In genomic region chr17:65455972-65456343, GRCh38 we compare ENCODE assay signal across 9 cellular contexts.
A peak's percentile ranks its signal among the peaks of the same experiment; 100 is the strongest.
DNase-seq lines count a peak whose midpoint lies in the region; ATAC-seq and TF ChIP-seq lines count a peak whose summit lies in the region.
"Had no signal": no experiment of that assay in that cellular context is flagged by ENCODE, and none has a peak within 500 bp of the region (broad histone marks: within the 10 kb centered on the region; RNA-seq: fewer than 3 reads in every experiment).

No MANE protein-coding gene starts in this region.

- no peak for TF ChIP-seq EP300 in ovary (IDR thresholded peaks at IDR 0.05)

- H3K4me1 ChIP-seq in RWPE2 (ENCODE audit: insufficient read depth, poor library complexity, severe bottlenecking) (peaks cover 4% of the 10 kb centered on the region), ovary (ENCODE audit: insufficient read depth) (peaks cover 1% of the 10 kb centered on the region)

- TF ChIP-seq CTCF in GM12872 (IDR thresholded peaks at IDR 0.05; ENCODE audit: insufficient read depth, low read depth, low read length) = 0 out of 3 replicates have a peak, but pooled peaks have one; percentile 12
- peak; percentile 34 for TF ChIP-seq CTCF in RWPE2 (IDR thresholded peaks at IDR 0.05; ENCODE audit: poor library complexity, severe bottlenecking)
- no peak for TF ChIP-seq CTCF in ovary (IDR thresholded peaks at IDR 0.05)

- no peak for ATAC-seq in RWPE2 (ENCODE audit: low read depth)
- no peak for ATAC-seq in HG02973 (IDR thresholded peaks at IDR 0.05; ENCODE audit: unreplicated experiment)

- H3K27me3 ChIP-seq in RWPE2 (ENCODE audit: insufficient read depth, poor library complexity, severe bottlenecking) (no peaks in the 10 kb centered on the region), ovary (no peaks in the 10 kb centered on the region)

- H3K4me3 ChIP-seq in RWPE2 (ENCODE audit: severe bottlenecking) (no peak overlapping the region), ovary (no peak overlapping the region)

- TF ChIP-seq POLR2A in ovary (IDR thresholded peaks at IDR 0.05) = no peak

- H3K9me3 ChIP-seq in RWPE2 (ENCODE audit: severe bottlenecking) = no peaks in the 10 kb centered on the region
- H3K9me3 ChIP-seq in ovary = no peaks in the 10 kb centered on the region

- H3K36me3 ChIP-seq in RWPE2 (ENCODE audit: low read depth) = no peaks in the 10 kb centered on the region
- H3K36me3 ChIP-seq in ovary = no peaks in the 10 kb centered on the region

- H3K27ac ChIP-seq in RWPE2 (ENCODE audit: poor library complexity, severe bottlenecking) (no peak overlapping the region), ovary (no peak overlapping the region)

- 32 to 44% (median 40%) methylated on average over 7 of the region's 7 CpGs for WGBS in ovary, 3 donors

- no peak for DNase-seq in RWPE2 (ENCODE audit: low spot score)
- DNase-seq in fibroblast of gingiva (ENCODE audit: low read depth) = peak; percentile 16
- peak in 3 of 5 donors; percentile 15 to 30 (median 22) for DNase-seq in ovary
- no peak for DNase-seq in DMS114 treated with DMSO at 0.1 percent for 48 hours (lab: John Stamatoyannopoulos, UW; ENCODE audit: unreplicated experiment)
- DNase-seq in epidermal melanocyte (ENCODE audit: insufficient read length, low spot score) = no peak
- no peak for DNase-seq in NCI-H1417 treated with DMSO at 0.1 percent for 48 hours (lab: John Stamatoyannopoulos, UW)
- DNase-seq: HCEC 1CT had no signal

- intact Hi-C loops in ovary (cut with DNase I) = no loop called here

Comparison
In these comparisons a context has a peak if more than half of its experiments do, and no peak if none do; other contexts are left out.
1. CTCF ChIP-seq: peak in GM12872 (single experiment) and RWPE2 (single experiment); none in ovary (0 of 3).
2. DNase-seq: peak in fibroblast of gingiva (single experiment) and ovary (3 of 5); none in RWPE2 (single experiment), DMS114 treated with DMSO at 0.1 percent for 48 hours (single experiment), epidermal melanocyte (single experiment) and NCI-H1417 treated with DMSO at 0.1 percent for 48 hours (single experiment).